In the genomic region with DNA sequence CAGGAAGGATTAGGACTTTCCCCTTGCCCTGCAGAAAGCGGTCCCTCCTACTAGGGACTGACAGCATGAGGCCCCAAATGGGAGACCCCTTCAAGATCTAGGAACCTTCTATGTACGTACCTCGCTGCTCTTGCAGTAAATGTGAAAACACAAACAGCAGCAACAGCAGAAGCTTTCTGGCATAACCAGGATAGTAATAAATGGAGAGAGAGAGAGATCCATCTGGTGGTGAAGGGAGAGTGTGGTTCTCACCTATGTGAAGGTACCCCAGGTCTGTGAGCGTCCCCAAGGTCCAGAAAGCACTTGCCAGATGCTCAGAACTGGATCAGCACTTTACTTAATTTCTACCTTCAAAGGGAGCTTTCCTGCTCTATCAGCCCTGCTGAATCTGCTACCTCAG, we compare ENCODE assay signal across 1 cellular context.
TF ChIP-seq lines count a peak whose summit lies in the region.

No MANE protein-coding gene starts in this region.

TF ChIP-seq in H1, 55 proteins besides CTCF, POLR2A, EP300 and RAD21:
- TF ChIP-seq KDM1A (IDR thresholded peaks at IDR 0.05; ENCODE audit: borderline replicate concordance, low read length) (no peak), SUZ12 (IDR thresholded peaks at IDR 0.05; ENCODE audit: low read length) (no peak)
TF ChIP-seq in H1: peak in this region for 0.
